ENCODE assay signal across 1 cellular context in genomic region chr2:26382534-26382933, GRCh38.
A peak's percentile ranks its signal among the peaks of the same experiment; 100 is the strongest.
TF ChIP-seq lines count a peak whose summit lies in the region.

No MANE protein-coding gene starts in this region.

TF ChIP-seq in K562, 482 proteins besides CTCF, POLR2A, EP300 and RAD21:
- TF ChIP-seq ZNF316 (IDR thresholded peaks at IDR 0.05), result 0 out of 2 replicates have a peak, but pooled peaks have one; percentile 8
- no peak for TF ChIP-seq GMEB1 (CRISPR knock-in tag; IDR thresholded peaks at IDR 0.05)
- no peak for TF ChIP-seq MGA (IDR thresholded peaks at IDR 0.05)
- no peak for TF ChIP-seq BDP1 (IDR thresholded peaks at IDR 0.05; ENCODE audit: insufficient read depth, insufficient read length)
- TF ChIP-seq MAFG (tag; conservative IDR thresholded peaks at IDR 0.05), result no peak
- no peak for TF ChIP-seq E2F8 (IDR thresholded peaks at IDR 0.05; ENCODE audit: low read depth, partially characterized antibody)
- TF ChIP-seq MLLT1 (IDR thresholded peaks at IDR 0.05), result no peak
- no peak for TF ChIP-seq E2F1 (CRISPR knock-in tag; IDR thresholded peaks at IDR 0.05)
- no peak for TF ChIP-seq HNRNPL (IDR thresholded peaks at IDR 0.05; ENCODE audit: low read depth, low read length)
- 0 out of 2 replicates have a peak, but pooled peaks have one; percentile 32 for TF ChIP-seq SUPT5H (IDR thresholded peaks at IDR 0.05)
- no peak for TF ChIP-seq DDX20 (tag; IDR thresholded peaks at IDR 0.05; ENCODE audit: low read depth)
TF ChIP-seq in K562: peak in this region for 2.
